11 cellular contexts compared by ENCODE assay signal in the genomic region with DNA sequence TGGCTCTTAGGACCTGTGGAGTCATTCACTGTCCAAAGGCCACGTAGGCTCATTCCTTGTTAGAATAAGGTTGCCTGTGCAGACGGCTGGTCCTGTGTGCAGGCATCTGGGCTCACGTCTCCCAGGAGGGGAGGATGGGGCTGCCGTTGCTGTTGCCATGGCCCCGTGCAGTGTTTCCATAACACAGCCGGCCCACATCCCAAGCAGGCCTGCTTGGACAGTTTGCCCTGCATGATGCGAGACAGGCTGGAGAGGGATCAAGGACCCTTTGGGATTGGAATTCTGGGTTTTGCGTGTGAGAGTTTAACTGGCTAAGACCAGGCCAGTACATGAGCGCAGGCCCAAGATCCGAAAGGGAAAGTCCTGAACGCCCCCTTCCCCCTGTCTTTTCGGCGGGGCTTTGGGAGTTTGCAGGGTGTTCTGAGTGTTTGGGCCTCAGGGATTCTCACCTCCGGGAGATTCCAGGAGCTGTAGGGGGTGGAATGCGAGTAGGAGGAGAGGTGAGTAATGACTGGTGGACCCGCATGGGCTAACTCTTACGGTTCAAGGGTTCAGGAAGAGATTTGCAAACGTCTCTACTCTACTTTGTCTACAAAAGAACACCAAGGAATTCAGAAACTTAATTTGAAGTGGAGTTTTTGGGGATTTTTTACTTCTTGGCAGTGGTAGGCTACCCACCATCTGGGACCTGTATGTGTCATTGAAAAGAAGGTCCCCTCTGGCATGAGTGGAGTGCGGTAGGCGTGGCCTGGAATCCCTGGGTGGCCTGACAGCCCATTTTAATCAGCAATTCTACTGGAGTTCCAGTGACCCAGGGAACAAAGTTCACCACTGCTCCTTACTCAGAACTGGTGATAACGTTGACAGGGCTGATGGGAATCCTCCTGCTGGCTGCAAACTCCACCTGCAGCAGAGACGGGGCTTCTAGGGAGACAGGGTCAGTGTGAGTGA.
DNase-seq lines count a peak whose midpoint lies in the region; ATAC-seq and TF ChIP-seq lines count a peak whose summit lies in the region.
"Had no signal": no experiment of that assay in that cellular context is flagged by ENCODE, and none has a peak within 500 bp of the region (broad histone marks: within the 10 kb centered on the region; RNA-seq: fewer than 3 reads in every experiment).

No MANE protein-coding gene starts in this region.

- CTCF ChIA-PET in WTC11 (lab: Charles Lee): no interaction called here

- POLR2A ChIA-PET in WTC11 (lab: Charles Lee): interaction anchor here (0.6 kb wide), 1 partner anchor 16 kb away, joined by 3 read pairs; no protein-coding TSS in a partner anchor

- DNase-seq in WTC11 (ENCODE audit: low spot score): peak; percentile 59
- DNase-seq in left cardiac atrium: peak; percentile 67
- DNase-seq in nephron progenitor cell: peak; percentile 40
- DNase-seq in NCI-H1105 treated with DMSO at 0.1 percent for 48 hours (lab: John Stamatoyannopoulos, UW): no peak
- DNase-seq in NCI-H524 treated with DMSO at 0.1 percent for 48 hours (lab: John Stamatoyannopoulos, UW): no peak
- DNase-seq: immature natural killer cell; stimulated activated naive CD8-positive, alpha-beta T cell treated with anti-CD3 and anti-CD28 coated beads, Interleukin-15, amount 100 ng/mL, for 72 hours; T-helper 17 cell had no signal

- intact Hi-C loops in left cardiac atrium (cut with DNase I): no loop called here

- peak overlapping the region; percentile 1; the same call in 1 of the 2 replicates for H3K4me3 Mint-ChIP-seq in WTC11
- H3K4me3 Mint-ChIP-seq in nephron progenitor cell: peak overlapping the region; percentile 34
- H3K4me3 Mint-ChIP-seq: immature natural killer cell; stimulated activated naive CD8-positive, alpha-beta T cell treated with anti-CD3 and anti-CD28 coated beads, Interleukin-15, amount 100 ng/mL, for 72 hours; T-helper 17 cell had no signal

- H3K27ac Mint-ChIP-seq in WTC11 (peak overlapping the region; percentile 68), nephron progenitor cell (peak overlapping the region; percentile 92)
- H3K27ac Mint-ChIP-seq: immature natural killer cell, T-helper 17 cell had no signal

- H3K9me3 Mint-ChIP-seq in WTC11 (peaks cover 18% of the 10 kb centered on the region), nephron progenitor cell (peaks cover 30% of the 10 kb centered on the region)

- TF ChIP-seq CTCF in WTC11 (IDR thresholded peaks at IDR 0.05) (no peak), nephron progenitor cell (IDR thresholded peaks at IDR 0.05) (no peak)

- H3K4me1 Mint-ChIP-seq in WTC11 (peaks cover 37% of the 10 kb centered on the region), nephron progenitor cell (peaks cover 57% of the 10 kb centered on the region)
- H3K4me1 Mint-ChIP-seq: immature natural killer cell had no signal

- ATAC-seq in WTC11 (peak; percentile 82), left cardiac atrium (peak; percentile 87 to 91), GM19397 (IDR thresholded peaks at IDR 0.05; ENCODE audit: unreplicated experiment) (no peak), HG03025 (IDR thresholded peaks at IDR 0.05; ENCODE audit: low FRiP score, unreplicated experiment) (no peak)
- ATAC-seq: stimulated activated naive CD8-positive, alpha-beta T cell treated with anti-CD3 and anti-CD28 coated beads, Interleukin-15, amount 100 ng/mL, for 72 hours; T-helper 17 cell had no signal

- H3K36me3 Mint-ChIP-seq in WTC11 (no peaks in the 10 kb centered on the region), nephron progenitor cell (ENCODE audit: low read depth) (peaks cover 8% of the 10 kb centered on the region)
- H3K36me3 Mint-ChIP-seq: IgD-negative memory B cell had no signal

- H3K27me3 Mint-ChIP-seq in WTC11 (ENCODE audit: low read depth): no peaks in the 10 kb centered on the region
- H3K27me3 Mint-ChIP-seq in nephron progenitor cell (ENCODE audit: low read depth, poor library complexity): peaks cover 29% of the 10 kb centered on the region
- H3K27me3 Mint-ChIP-seq: stimulated activated naive CD8-positive, alpha-beta T cell treated with anti-CD3 and anti-CD28 coated beads, Interleukin-15, amount 100 ng/mL, for 72 hours had no signal

TF ChIP-seq in WTC11, 78 proteins besides CTCF, POLR2A, EP300 and RAD21:
- TF ChIP-seq CBFB (CRISPR knock-in tag; IDR thresholded peaks at IDR 0.05; ENCODE audit: low read depth) (no peak), GABPB1 (CRISPR knock-in tag; IDR thresholded peaks at IDR 0.05) (peak; percentile 31; the same call in 1 of the 2 replicates), CREB1 (CRISPR knock-in tag; IDR thresholded peaks at IDR 0.05) (no peak), HMGA2 (CRISPR knock-in tag; IDR thresholded peaks at IDR 0.05) (no peak)
- TF ChIP-seq, protein P1, sequence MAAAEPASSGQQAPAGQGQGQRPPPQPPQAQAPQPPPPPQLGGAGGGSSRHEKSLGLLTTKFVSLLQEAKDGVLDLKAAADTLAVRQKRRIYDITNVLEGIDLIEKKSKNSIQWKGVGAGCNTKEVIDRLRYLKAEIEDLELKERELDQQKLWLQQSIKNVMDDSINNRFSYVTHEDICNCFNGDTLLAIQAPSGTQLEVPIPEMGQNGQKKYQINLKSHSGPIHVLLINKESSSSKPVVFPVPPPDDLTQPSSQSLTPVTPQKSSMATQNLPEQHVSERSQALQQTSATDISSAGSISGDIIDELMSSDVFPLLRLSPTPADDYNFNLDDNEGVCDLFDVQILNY (CRISPR knock-in tag; IDR thresholded peaks at IDR 0.05): no peak
- TF ChIP-seq, protein P2, sequence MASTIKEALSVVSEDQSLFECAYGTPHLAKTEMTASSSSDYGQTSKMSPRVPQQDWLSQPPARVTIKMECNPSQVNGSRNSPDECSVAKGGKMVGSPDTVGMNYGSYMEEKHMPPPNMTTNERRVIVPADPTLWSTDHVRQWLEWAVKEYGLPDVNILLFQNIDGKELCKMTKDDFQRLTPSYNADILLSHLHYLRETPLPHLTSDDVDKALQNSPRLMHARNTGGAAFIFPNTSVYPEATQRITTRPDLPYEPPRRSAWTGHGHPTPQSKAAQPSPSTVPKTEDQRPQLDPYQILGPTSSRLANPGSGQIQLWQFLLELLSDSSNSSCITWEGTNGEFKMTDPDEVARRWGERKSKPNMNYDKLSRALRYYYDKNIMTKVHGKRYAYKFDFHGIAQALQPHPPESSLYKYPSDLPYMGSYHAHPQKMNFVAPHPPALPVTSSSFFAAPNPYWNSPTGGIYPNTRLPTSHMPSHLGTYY (CRISPR knock-in tag; IDR thresholded peaks at IDR 0.05): no peak
- TF ChIP-seq, protein P3, sequence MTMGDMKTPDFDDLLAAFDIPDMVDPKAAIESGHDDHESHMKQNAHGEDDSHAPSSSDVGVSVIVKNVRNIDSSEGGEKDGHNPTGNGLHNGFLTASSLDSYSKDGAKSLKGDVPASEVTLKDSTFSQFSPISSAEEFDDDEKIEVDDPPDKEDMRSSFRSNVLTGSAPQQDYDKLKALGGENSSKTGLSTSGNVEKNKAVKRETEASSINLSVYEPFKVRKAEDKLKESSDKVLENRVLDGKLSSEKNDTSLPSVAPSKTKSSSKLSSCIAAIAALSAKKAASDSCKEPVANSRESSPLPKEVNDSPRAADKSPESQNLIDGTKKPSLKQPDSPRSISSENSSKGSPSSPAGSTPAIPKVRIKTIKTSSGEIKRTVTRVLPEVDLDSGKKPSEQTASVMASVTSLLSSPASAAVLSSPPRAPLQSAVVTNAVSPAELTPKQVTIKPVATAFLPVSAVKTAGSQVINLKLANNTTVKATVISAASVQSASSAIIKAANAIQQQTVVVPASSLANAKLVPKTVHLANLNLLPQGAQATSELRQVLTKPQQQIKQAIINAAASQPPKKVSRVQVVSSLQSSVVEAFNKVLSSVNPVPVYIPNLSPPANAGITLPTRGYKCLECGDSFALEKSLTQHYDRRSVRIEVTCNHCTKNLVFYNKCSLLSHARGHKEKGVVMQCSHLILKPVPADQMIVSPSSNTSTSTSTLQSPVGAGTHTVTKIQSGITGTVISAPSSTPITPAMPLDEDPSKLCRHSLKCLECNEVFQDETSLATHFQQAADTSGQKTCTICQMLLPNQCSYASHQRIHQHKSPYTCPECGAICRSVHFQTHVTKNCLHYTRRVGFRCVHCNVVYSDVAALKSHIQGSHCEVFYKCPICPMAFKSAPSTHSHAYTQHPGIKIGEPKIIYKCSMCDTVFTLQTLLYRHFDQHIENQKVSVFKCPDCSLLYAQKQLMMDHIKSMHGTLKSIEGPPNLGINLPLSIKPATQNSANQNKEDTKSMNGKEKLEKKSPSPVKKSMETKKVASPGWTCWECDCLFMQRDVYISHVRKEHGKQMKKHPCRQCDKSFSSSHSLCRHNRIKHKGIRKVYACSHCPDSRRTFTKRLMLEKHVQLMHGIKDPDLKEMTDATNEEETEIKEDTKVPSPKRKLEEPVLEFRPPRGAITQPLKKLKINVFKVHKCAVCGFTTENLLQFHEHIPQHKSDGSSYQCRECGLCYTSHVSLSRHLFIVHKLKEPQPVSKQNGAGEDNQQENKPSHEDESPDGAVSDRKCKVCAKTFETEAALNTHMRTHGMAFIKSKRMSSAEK (CRISPR knock-in tag; IDR thresholded peaks at IDR 0.05; ENCODE audit: borderline replicate concordance): no peak

Comparison
In these comparisons a context has a peak if more than half of its experiments do, and no peak if none do; other contexts are left out.
1. ATAC-seq: peak in WTC11 (single experiment) and left cardiac atrium (2 of 2); none in GM19397 (single experiment) and HG03025 (single experiment).
2. DNase-seq: peak in WTC11 (single experiment), left cardiac atrium (single experiment) and nephron progenitor cell (single experiment); none in NCI-H1105 treated with DMSO at 0.1 percent for 48 hours (single experiment) and NCI-H524 treated with DMSO at 0.1 percent for 48 hours (single experiment).